10 cellular contexts compared by ENCODE assay signal in genomic region chr13:25018729-25019115, GRCh38.
DNase-seq lines count a peak whose midpoint lies in the region; ATAC-seq, FAIRE-seq and TF ChIP-seq lines count a peak whose summit lies in the region.
"Had no signal": no experiment of that assay in that cellular context is flagged by ENCODE, and none has a peak within 500 bp of the region (broad histone marks: within the 10 kb centered on the region; RNA-seq: fewer than 3 reads in every experiment).

No MANE protein-coding gene starts in this region.

- H3K36me3 Mint-ChIP-seq in chondrocyte (ENCODE audit: low read depth): peaks cover 2% of the 10 kb centered on the region

- peak; percentile 39 for DNase-seq in NCI-H1092 treated with DMSO at 0.1 percent for 48 hours (lab: John Stamatoyannopoulos, UW)
- DNase-seq in NCI-H1092 (lab: John Stamatoyannopoulos, UW): no peak
- DNase-seq in Karpas-422: no peak
- DNase-seq in chondrocyte (ENCODE audit: low spot score): no peak
- peak in 1 of 6 donors; percentile 74 for DNase-seq in pancreas
- no peak for DNase-seq in AG08395 (ENCODE audit: low spot score)
- DNase-seq in H4 (ENCODE audit: low spot score): no peak
- no peak for DNase-seq in SK-N-DZ (ENCODE audit: low spot score)
- DNase-seq: activated CD4-positive, alpha-beta T cell treated with anti-CD3 and anti-CD28 coated beads, Interleukin-2, amount 10 ng/mL, durations not matched to agents 7 days and 5 days; NK-92 treated with Interleukin-12 subunit alpha and Interleukin-12 subunit beta, amount 100 ng/mL, for 24 hours had no signal

- ATAC-seq in pancreas: peak in 1 of 4 donors; percentile 50

- peaks cover 7% of the 10 kb centered on the region for H3K4me1 Mint-ChIP-seq in chondrocyte (ENCODE audit: low read depth)

- no peak for FAIRE-seq in pancreas (lab: Jason Lieb, UNC)

- H3K4me3 Mint-ChIP-seq in chondrocyte (ENCODE audit: unreplicated experiment): peak overlapping the region; percentile 64

- TF ChIP-seq CTCF in chondrocyte (IDR thresholded peaks at IDR 0.05) (no peak), pancreas (IDR thresholded peaks at IDR 0.05) (no peak)

- no peaks in the 10 kb centered on the region for H3K9me3 Mint-ChIP-seq in chondrocyte (ENCODE audit: low read depth)
- H3K9me3 Mint-ChIP-seq: activated CD4-positive, alpha-beta T cell treated with anti-CD3 and anti-CD28 coated beads, Interleukin-2, amount 10 ng/mL, durations not matched to agents 7 days and 5 days had no signal

- no peaks in the 10 kb centered on the region for H3K9me2 ChIP-seq in Karpas-422 (replicated peaks; ENCODE audit: insufficient read depth, low read length)

- H3K27ac Mint-ChIP-seq in chondrocyte (ENCODE audit: unreplicated experiment): no peak overlapping the region
- H3K27ac Mint-ChIP-seq: activated CD4-positive, alpha-beta T cell treated with anti-CD3 and anti-CD28 coated beads, Interleukin-2, amount 10 ng/mL, durations not matched to agents 7 days and 5 days had no signal

- no peaks in the 10 kb centered on the region for H3K79me2 ChIP-seq in Karpas-422 (ENCODE audit: low read length)

- H3K4me2 ChIP-seq in Karpas-422 (ENCODE audit: low read depth, low read length, poor library complexity, severe bottlenecking): peak overlapping the region; percentile 73

- no peak overlapping the region for H3K27ac ChIP-seq in Karpas-422 (ENCODE audit: low read length)
- no peak overlapping the region for H3K27ac ChIP-seq in pancreas

- H3K27me3 Mint-ChIP-seq in chondrocyte (ENCODE audit: low read depth): peaks cover 47% of the 10 kb centered on the region

- intact Hi-C loops in pancreas (cut with DNase I): no loop called here

- H3K9ac ChIP-seq in Karpas-422 (ENCODE audit: low read length): no peak overlapping the region; the same call in 1 of the 2 replicates

- H3K4me1 ChIP-seq in Karpas-422 (ENCODE audit: low read length) (peaks cover 11% of the 10 kb centered on the region), pancreas (no peaks in the 10 kb centered on the region)

- WGBS in pancreas, 2 donors: 2 to 4% methylated on average over 19 to 24 of the region's 24 CpGs

- peak overlapping the region; percentile 63; the same call in 1 of the 2 replicates for H3K4me3 ChIP-seq in Karpas-422 (ENCODE audit: low read length)
- H3K4me3 ChIP-seq in pancreas: peak overlapping the region in 3 of 4 donors; percentile 39 to 46 (median 44)

- no peak overlapping the region for H2AFZ ChIP-seq in Karpas-422 (ENCODE audit: low read length)

- H3K9me3 ChIP-seq in Karpas-422 (ENCODE audit: low read length) (no peaks in the 10 kb centered on the region), pancreas (no peaks in the 10 kb centered on the region)

- H3K36me3 ChIP-seq in Karpas-422 (ENCODE audit: insufficient read depth, low read length) (no peaks in the 10 kb centered on the region), pancreas (no peaks in the 10 kb centered on the region)

- no peaks in the 10 kb centered on the region for H4K20me1 ChIP-seq in Karpas-422 (ENCODE audit: insufficient read depth, low read depth, low read length)

- no peaks in the 10 kb centered on the region for H3K27me3 ChIP-seq in Karpas-422 (ENCODE audit: low read length)
- peaks cover 0 to 8% (median 2%) of the 10 kb centered on the region in 4 donors for H3K27me3 ChIP-seq in pancreas
